Comparison of ENCODE assay signal across 15 cellular contexts in the genomic region with DNA sequence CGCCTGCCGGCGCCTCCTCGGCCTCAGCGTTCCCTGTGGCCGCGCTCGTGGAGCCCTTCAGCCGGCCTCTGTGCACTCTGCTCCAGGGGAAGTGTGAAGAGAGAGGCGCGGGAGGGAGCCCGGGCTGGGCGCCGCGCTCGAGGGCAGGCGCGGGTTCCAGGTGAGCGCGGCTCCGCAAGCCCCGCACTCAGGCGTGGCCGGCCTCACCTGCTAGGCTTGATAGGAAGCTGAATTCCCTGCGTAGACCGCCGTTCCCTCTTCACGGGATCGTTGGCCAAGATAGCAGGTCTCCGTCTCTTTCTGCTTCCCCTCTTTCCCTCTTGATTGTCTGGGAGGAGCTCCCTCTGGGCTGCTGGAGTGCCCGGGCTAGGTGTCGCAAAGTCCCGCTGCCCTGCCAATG.
DNase-seq lines count a peak whose midpoint lies in the region; ATAC-seq and TF ChIP-seq lines count a peak whose summit lies in the region.
"Had no signal": no experiment of that assay in that cellular context is flagged by ENCODE, and none has a peak within 500 bp of the region (broad histone marks: within the 10 kb centered on the region; RNA-seq: fewer than 3 reads in every experiment).

No MANE protein-coding gene starts in this region.

- ATAC-seq in lower lobe of right lung (peak; percentile 42 to 64), gastrocnemius medialis (no peak), GM19351 (IDR thresholded peaks at IDR 0.05; ENCODE audit: unreplicated experiment) (no peak)

- H3K4me3 ChIP-seq in lower lobe of right lung (peak overlapping the region; percentile 21), suprapubic skin (peak overlapping the region; percentile 30), gastrocnemius medialis (peak overlapping the region in 1 of 4 donors; percentile 11)
- H3K4me3 ChIP-seq: Peyer's patch had no signal

- H3K4me1 Mint-ChIP-seq in endothelial cell (ENCODE audit: unreplicated experiment), result peaks cover 5% of the 10 kb centered on the region

- peak; percentile 14 for DNase-seq in NCI-H2171 treated with DMSO at 0.1 percent for 48 hours (lab: John Stamatoyannopoulos, UW)
- DNase-seq in NCI-H2171 (lab: John Stamatoyannopoulos, UW), result no peak
- DNase-seq in endothelial cell (ENCODE audit: low spot score), result no peak
- no peak for DNase-seq in lower lobe of right lung
- no peak for DNase-seq in suprapubic skin (ENCODE audit: low spot score in 2 of 2)
- no peak for DNase-seq in gastrocnemius medialis
- no peak for DNase-seq in activated CD4-positive, CD25-positive, alpha-beta regulatory T cell treated with anti-CD3 and anti-CD28 coated beads, Interleukin-2, amount 50 U/mL, for 72 hours
- DNase-seq: 8988T, Calu3, HCEC 1CT, NCI-H1930, Peyer's patch had no signal

- WGBS in suprapubic skin, result 25% methylated on average over 33 of the region's 33 CpGs

- peak overlapping the region; percentile 60 for H3K4me3 Mint-ChIP-seq in endothelial cell (ENCODE audit: unreplicated experiment)
- H3K4me3 Mint-ChIP-seq: stimulated activated naive CD8-positive, alpha-beta T cell treated with anti-CD3 and anti-CD28 coated beads, Interleukin-15, Interleukin-2, amounts not matched to agents 100 ng/mL and 50 ng/mL, for 24 hours had no signal

- H3K36me3 ChIP-seq in lower lobe of right lung (no peaks in the 10 kb centered on the region), suprapubic skin (no peaks in the 10 kb centered on the region), gastrocnemius medialis (no peaks in the 10 kb centered on the region)
- H3K36me3 ChIP-seq: Peyer's patch had no signal

- in situ Hi-C loops in gastrocnemius medialis (cut with MboI; ENCODE audit: low sequenced_read_pairs in 4 of 4), result no loop called here

- TF ChIP-seq EP300 in suprapubic skin (IDR thresholded peaks at IDR 0.05), result no peak

- H3K4me1 ChIP-seq in lower lobe of right lung, result peaks cover 6% of the 10 kb centered on the region
- H3K4me1 ChIP-seq in suprapubic skin, result no peaks in the 10 kb centered on the region
- no peaks in the 10 kb centered on the region for H3K4me1 ChIP-seq in gastrocnemius medialis
- H3K4me1 ChIP-seq: Peyer's patch had no signal

- peaks cover 11% of the 10 kb centered on the region for H3K27me3 Mint-ChIP-seq in endothelial cell (ENCODE audit: unreplicated experiment)

- no peak overlapping the region for H3K27ac Mint-ChIP-seq in endothelial cell (ENCODE audit: unreplicated experiment)
- H3K27ac Mint-ChIP-seq: stimulated activated naive CD8-positive, alpha-beta T cell treated with anti-CD3 and anti-CD28 coated beads, Interleukin-15, Interleukin-2, amounts not matched to agents 100 ng/mL and 50 ng/mL, for 24 hours had no signal

- no peaks in the 10 kb centered on the region for H3K9me3 ChIP-seq in lower lobe of right lung
- H3K9me3 ChIP-seq in suprapubic skin, result no peaks in the 10 kb centered on the region
- no peaks in the 10 kb centered on the region for H3K9me3 ChIP-seq in gastrocnemius medialis
- H3K9me3 ChIP-seq: Peyer's patch had no signal

- no peak for TF ChIP-seq CTCF in endothelial cell (IDR thresholded peaks at IDR 0.05; ENCODE audit: unreplicated experiment)
- no peak for TF ChIP-seq CTCF in lower lobe of right lung (IDR thresholded peaks at IDR 0.05)
- no peak for TF ChIP-seq CTCF in suprapubic skin (IDR thresholded peaks at IDR 0.05)
- no peak for TF ChIP-seq CTCF in gastrocnemius medialis (IDR thresholded peaks at IDR 0.05 in 4 of 5, conservative IDR thresholded peaks at IDR 0.05 in 1 of 5)

- TF ChIP-seq POLR2A in suprapubic skin (IDR thresholded peaks at IDR 0.05) (no peak), gastrocnemius medialis (IDR thresholded peaks at IDR 0.05) (no peak)

- intact Hi-C loops in lower lobe of right lung (cut with DNase I) (no loop called here), gastrocnemius medialis (cut with DNase I; ENCODE audit: low total_unique reads) (no loop called here)

- H3K27me3 ChIP-seq in lower lobe of right lung (ENCODE audit: low read depth), result peaks cover 18% of the 10 kb centered on the region
- peaks cover 46% of the 10 kb centered on the region for H3K27me3 ChIP-seq in suprapubic skin
- H3K27me3 ChIP-seq in gastrocnemius medialis, result peaks cover 0 to 22% (median 9%) of the 10 kb centered on the region in 3 donors
- H3K27me3 ChIP-seq: Peyer's patch had no signal

- H3K27ac ChIP-seq in lower lobe of right lung, result no peak overlapping the region
- no peak overlapping the region for H3K27ac ChIP-seq in suprapubic skin
- no peak overlapping the region for H3K27ac ChIP-seq in gastrocnemius medialis
- H3K27ac ChIP-seq: Peyer's patch had no signal

- no peaks in the 10 kb centered on the region for H3K9me3 Mint-ChIP-seq in endothelial cell (ENCODE audit: unreplicated experiment)
- H3K9me3 Mint-ChIP-seq: stimulated activated naive CD8-positive, alpha-beta T cell treated with anti-CD3 and anti-CD28 coated beads, Interleukin-15, Interleukin-2, amounts not matched to agents 100 ng/mL and 50 ng/mL, for 24 hours had no signal

- no peaks in the 10 kb centered on the region for H3K36me3 Mint-ChIP-seq in endothelial cell (ENCODE audit: low read depth, unreplicated experiment)
- H3K36me3 Mint-ChIP-seq: IgD-negative memory B cell had no signal

Comparison
In these comparisons a context has a peak if more than half of its experiments do, and no peak if none do; other contexts are left out.
1. ATAC-seq: peak in lower lobe of right lung (2 of 2); none in gastrocnemius medialis (0 of 2) and GM19351 (single experiment).